ENCODE assay signal across 8 cellular contexts in genomic region chrX:51893931-51894696, GRCh38. TPM values are rescaled to one million over a fixed set of nuclear protein-coding genes. Genes with fewer than 3 reads are reported as not detected.
DNase-seq lines count a peak whose midpoint lies in the region; ATAC-seq and TF ChIP-seq lines count a peak whose summit lies in the region.

No MANE protein-coding gene starts in this region.

- H2AFZ ChIP-seq in MM.1S (ENCODE audit: low read length): peak overlapping the region; percentile 67
- H2AFZ ChIP-seq in osteoblast (ENCODE audit: low read length): no peak overlapping the region

- no peak for TF ChIP-seq EP300 in gastroesophageal sphincter (IDR thresholded peaks at IDR 0.05)

- H3K4me1 Mint-ChIP-seq in Calu3 (ENCODE audit: low read depth, unreplicated experiment): no peaks in the 10 kb centered on the region

- H3K9me3 ChIP-seq in MM.1S (replicated peaks; ENCODE audit: insufficient read depth, low read length) (no peaks in the 10 kb centered on the region), gastroesophageal sphincter (no peaks in the 10 kb centered on the region), osteoblast (ENCODE audit: low read depth, low read length) (no peaks in the 10 kb centered on the region)

- H3K9me3 Mint-ChIP-seq in Calu3 (ENCODE audit: low read depth, unreplicated experiment): no peaks in the 10 kb centered on the region

- intact Hi-C loops in Calu3 (cut with micrococcal nuclease; ENCODE audit: unreplicated experiment): no loop called here

- H3K27me3 ChIP-seq in MM.1S (replicated peaks; ENCODE audit: insufficient read depth, low read length) (no peaks in the 10 kb centered on the region), gastroesophageal sphincter (no peaks in the 10 kb centered on the region), osteoblast (ENCODE audit: insufficient read depth, low read length) (no peaks in the 10 kb centered on the region)

- peak overlapping the region; percentile 96 for H3K4me3 Mint-ChIP-seq in Calu3 (ENCODE audit: low read depth, unreplicated experiment)

- no peaks in the 10 kb centered on the region for H3K4me1 ChIP-seq in MM.1S (ENCODE audit: low read length)
- H3K4me1 ChIP-seq in gastroesophageal sphincter: peaks cover 0 to 23% (median 5%) of the 10 kb centered on the region in 3 donors
- peaks cover 31% of the 10 kb centered on the region for H3K4me1 ChIP-seq in osteoblast (ENCODE audit: insufficient read depth, low read length)

- H3K27me3 Mint-ChIP-seq in Calu3 (ENCODE audit: unreplicated experiment): no peaks in the 10 kb centered on the region

- H3K79me2 ChIP-seq in MM.1S (ENCODE audit: low read length): no peaks in the 10 kb centered on the region
- H3K79me2 ChIP-seq in osteoblast (ENCODE audit: insufficient read depth, low read length): peaks cover 40% of the 10 kb centered on the region

- no TSS peak for BruUV-seq in Calu3 (replicated peaks; lab: Mats Ljungman, UMichigan)

- CTCF ChIA-PET in Calu3 (lab: Charles Lee): interaction anchor here (0.6 kb wide), 1 partner anchor 1362 kb away, joined by 5 read pairs; no protein-coding TSS in a partner anchor

- no peak for TF ChIP-seq POLR2A in gastroesophageal sphincter (IDR thresholded peaks at IDR 0.05)

- ATAC-seq in gastroesophageal sphincter (no peak), GM19467 (IDR thresholded peaks at IDR 0.05; ENCODE audit: unreplicated experiment) (no peak)

- WGBS in gastroesophageal sphincter (ENCODE audit: low coverage in 1 of 2), 2 donors: 1 to 16% methylated on average over 10 to 19 of the region's 32 CpGs

- no peaks in the 10 kb centered on the region for H3K9me2 ChIP-seq in MM.1S (replicated peaks; ENCODE audit: insufficient read depth, low read length)

- TF ChIP-seq CTCF in Calu3 (IDR thresholded peaks at IDR 0.05; ENCODE audit: unreplicated experiment) (no peak), MM.1S (IDR thresholded peaks at IDR 0.05; ENCODE audit: low read length) (no peak), gastroesophageal sphincter (IDR thresholded peaks at IDR 0.05) (no peak), osteoblast (IDR thresholded peaks at IDR 0.05; ENCODE audit: extremely low read depth, low read depth, low read length) (no peak)

- DNase-seq in Calu3 (peak; percentile 7), MM.1S (peak; percentile 6), osteoblast (ENCODE audit: insufficient read length, low spot score, missing footprints) (no peak), T1000 (lab: John Stamatoyannopoulos, UW) (no peak)
- DNase-seq in activated T-cell treated with anti-CD3 and anti-CD28 coated beads, Interleukin-2, amount 50 U/mL, for 48 hours: peak; percentile 37 to 44
- DNase-seq in stimulated activated CD4-positive, alpha-beta T cell treated with anti-CD3 and anti-CD28 coated beads, Interleukin-1b, Interleukin-23, amount 100 ng/mL, for 48 hours: no peak

- H3K4me2 ChIP-seq in MM.1S (ENCODE audit: low read depth, low read length) (peak overlapping the region; percentile 62), osteoblast (ENCODE audit: insufficient read depth, low read length) (peak overlapping the region; percentile 77)

- peak overlapping the region; percentile 50; the same call in 1 of the 2 replicates for H3K9ac ChIP-seq in MM.1S (ENCODE audit: low read length)

- H3K36me3 ChIP-seq in MM.1S (replicated peaks; ENCODE audit: insufficient read depth, low read length): no peaks in the 10 kb centered on the region
- H3K36me3 ChIP-seq in gastroesophageal sphincter: peaks cover 0 to 21% of the 10 kb centered on the region in 2 donors
- H3K36me3 ChIP-seq in osteoblast (ENCODE audit: insufficient read depth, low read length): peaks cover 28% of the 10 kb centered on the region

- H3K36me3 Mint-ChIP-seq in Calu3 (ENCODE audit: insufficient read depth, unreplicated experiment): peaks cover 44% of the 10 kb centered on the region

- H3K27ac ChIP-seq in MM.1S (ENCODE audit: low read length) (no peak overlapping the region), gastroesophageal sphincter (peak overlapping the region; percentile 72 to 87 (median 84)), osteoblast (ENCODE audit: low read depth, low read length) (peak overlapping the region; percentile 75)

- no peaks in the 10 kb centered on the region for H3F3A ChIP-seq in MM.1S (ENCODE audit: insufficient read depth, low read length)

- H4K20me1 ChIP-seq in MM.1S (ENCODE audit: insufficient read depth, low read length) (no peaks in the 10 kb centered on the region), osteoblast (ENCODE audit: insufficient read depth, low read length) (peaks cover 38% of the 10 kb centered on the region)

- peak overlapping the region; percentile 96 for H3K27ac Mint-ChIP-seq in Calu3 (ENCODE audit: unreplicated experiment)

- H3K4me3 ChIP-seq in MM.1S (ENCODE audit: low read length) (peak overlapping the region; percentile 72), gastroesophageal sphincter (peak overlapping the region; percentile 60 to 62), osteoblast (ENCODE audit: insufficient read depth, low read length) (peak overlapping the region; percentile 87)

RNA-seq across cellular contexts. Expression of gene MAGED1, which starts 0.7 kb away (rescaled TPM):
- total RNA-seq in Calu3 (2022) (107 and 109 TPM in 2 replicates), gastroesophageal sphincter (10 to 100 TPM; 34.2 to 54.8 (median 43.5) TPM), osteoblast (257 and 258 TPM in 2 replicates)

Comparison
In these comparisons a context has a peak if more than half of its experiments do, and no peak if none do; other contexts are left out.
1. DNase-seq: peak in Calu3 (single experiment), MM.1S (single experiment) and activated T-cell treated with anti-CD3 and anti-CD28 coated beads, Interleukin-2, amount 50 U/mL, for 48 hours (2 of 2); none in osteoblast (single experiment), T1000 (single experiment) and stimulated activated CD4-positive, alpha-beta T cell treated with anti-CD3 and anti-CD28 coated beads, Interleukin-1b, Interleukin-23, amount 100 ng/mL, for 48 hours (single experiment).
2. Peak in every context shown above with its lines, with median percentiles within 50 percentile points of each other: H3K4me3 ChIP-seq.